20 cellular contexts compared by ENCODE assay signal in the genomic region with DNA sequence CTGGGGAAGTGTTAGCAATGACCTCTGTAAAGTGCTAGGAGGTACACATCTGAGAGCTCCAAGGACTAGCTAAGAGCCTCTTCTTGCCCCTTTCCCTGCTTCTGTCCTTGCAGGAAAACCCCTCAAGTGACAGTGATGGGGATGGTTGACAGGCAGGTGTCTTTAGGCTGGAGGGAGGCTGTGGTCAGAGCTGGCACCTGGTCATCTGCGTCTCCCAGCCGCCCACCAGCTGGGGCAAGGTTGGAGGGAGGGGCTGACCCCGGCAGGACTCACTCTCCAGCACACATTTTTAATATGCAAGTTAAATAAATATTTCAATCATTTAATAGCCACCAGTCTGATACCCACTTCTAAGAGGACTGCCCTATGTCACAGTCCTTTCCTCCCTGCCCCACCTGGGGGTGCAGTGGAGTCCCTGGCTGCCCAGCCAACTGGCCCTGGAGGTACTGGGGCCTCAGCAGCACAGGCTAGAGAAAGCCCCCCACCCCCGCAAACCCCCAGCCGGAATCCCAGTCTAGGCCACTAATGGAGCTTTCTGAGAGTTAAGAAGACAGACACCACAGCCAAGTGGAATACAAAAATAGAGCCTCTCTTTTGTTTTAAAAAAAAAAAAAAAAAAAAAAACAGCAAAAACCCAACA. TPM values are rescaled to one million over a fixed set of nuclear protein-coding genes. Genes with fewer than 3 reads are reported as not detected.
"Had no signal": no experiment of that assay in that cellular context is flagged by ENCODE, and none has a peak within 500 bp of the region (broad histone marks: within the 10 kb centered on the region; RNA-seq: fewer than 3 reads in every experiment).

No MANE protein-coding gene starts in this region.

- H3K9me3 ChIP-seq: ascending aorta, heart right ventricle, lower lobe of right lung, prostate gland had no signal

- H3K27ac Mint-ChIP-seq: activated T-cell treated with anti-CD3 and anti-CD28 coated beads, Interleukin-2, amount 50 U/mL, for 72 hours; nephron; stimulated activated naive CD8-positive, alpha-beta T cell treated with anti-CD3 and anti-CD28 coated beads, Interleukin-15, amount 100 ng/mL, for 72 hours; T-helper 1 cell treated with Interleukin-12 subunit alpha and Interleukin-12 subunit beta and Interleukin-4 antibody, amounts not matched to agents 30 μg/mL and 1 μg/mL, for 36 hours; type B pancreatic cell had no signal

- H3K4me1 ChIP-seq: prostate gland had no signal

- H3K4me3 Mint-ChIP-seq: activated naive CD4-positive, alpha-beta T cell treated with anti-CD3 and anti-CD28 coated beads, Interleukin-2, amount 50 U/mL, for 24 hours; activated T-cell treated with anti-CD3 and anti-CD28 coated beads, Interleukin-2, amount 50 U/mL, for 72 hours; nephron; stimulated activated naive CD8-positive, alpha-beta T cell treated with anti-CD3 and anti-CD28 coated beads, Interleukin-15, amount 100 ng/mL, for 72 hours; T-helper 1 cell treated with Interleukin-12 subunit alpha and Interleukin-12 subunit beta and Interleukin-4 antibody, amounts not matched to agents 30 μg/mL and 1 μg/mL, for 36 hours; type B pancreatic cell had no signal

- DNase-seq: activated CD4-positive, alpha-beta T cell treated with anti-CD3 and anti-CD28 coated beads, Interleukin-2, amount 50 U/mL, for 1 hour; activated CD4-positive, CD25-positive, alpha-beta regulatory T cell treated with anti-CD3 and anti-CD28 coated beads, Interleukin-2, amount 50 U/mL, for 72 hours; activated gamma-delta T cell; activated T-cell treated with anti-CD3 and anti-CD28 coated beads, Interleukin-2, amount 50 U/mL, for 72 hours; cortex of kidney; heart right ventricle; lower lobe of right lung; right cardiac atrium; small intestine; stimulated activated CD4-positive, alpha-beta T cell treated with anti-CD3 and anti-CD28 coated beads, Interleukin-15, amount 100 ng/mL, for 24 hours; stimulated activated CD4-positive, alpha-beta T cell treated with anti-CD3 and anti-CD28 coated beads, Interleukin-2, amount 100 ng/mL, for 48 hours; stimulated activated naive CD8-positive, alpha-beta T cell treated with anti-CD3 and anti-CD28 coated beads, Interleukin-15, amount 100 ng/mL, for 72 hours had no signal

- H3K36me3 ChIP-seq: ascending aorta, heart right ventricle, lower lobe of right lung, prostate gland had no signal

- H3K4me3 ChIP-seq: ascending aorta, heart right ventricle, lower lobe of right lung, prostate gland had no signal

- H3K36me3 Mint-ChIP-seq: type B pancreatic cell had no signal

- H3K27ac ChIP-seq: ascending aorta, heart right ventricle, lower lobe of right lung, prostate gland had no signal

- H3K9me3 Mint-ChIP-seq: activated naive CD4-positive, alpha-beta T cell treated with anti-CD3 and anti-CD28 coated beads, Interleukin-2, amount 50 U/mL, for 24 hours; activated T-cell treated with anti-CD3 and anti-CD28 coated beads, Interleukin-2, amount 50 U/mL, for 72 hours; nephron; stimulated activated naive CD8-positive, alpha-beta T cell treated with anti-CD3 and anti-CD28 coated beads, Interleukin-15, amount 100 ng/mL, for 72 hours; T-helper 1 cell treated with Interleukin-12 subunit alpha and Interleukin-12 subunit beta and Interleukin-4 antibody, amounts not matched to agents 30 μg/mL and 1 μg/mL, for 36 hours; type B pancreatic cell had no signal

- ATAC-seq: activated T-cell treated with anti-CD3 and anti-CD28 coated beads, Interleukin-2, amount 50 U/mL, for 72 hours; esophagus mucosa; heart right ventricle; lower lobe of right lung; right cardiac atrium; stimulated activated naive CD8-positive, alpha-beta T cell treated with anti-CD3 and anti-CD28 coated beads, Interleukin-15, amount 100 ng/mL, for 72 hours had no signal

RNA-seq across cellular contexts. Expression of gene FGF8, which starts 6.3 kb away (rescaled TPM):
- total RNA-seq: ascending aorta, esophagus mucosa, lower lobe of right lung, right cardiac atrium, temporal lobe had no signal
- polyA plus RNA-seq: heart right ventricle, right cardiac atrium had no signal
